15 cellular contexts compared by ENCODE assay signal in the genomic region with DNA sequence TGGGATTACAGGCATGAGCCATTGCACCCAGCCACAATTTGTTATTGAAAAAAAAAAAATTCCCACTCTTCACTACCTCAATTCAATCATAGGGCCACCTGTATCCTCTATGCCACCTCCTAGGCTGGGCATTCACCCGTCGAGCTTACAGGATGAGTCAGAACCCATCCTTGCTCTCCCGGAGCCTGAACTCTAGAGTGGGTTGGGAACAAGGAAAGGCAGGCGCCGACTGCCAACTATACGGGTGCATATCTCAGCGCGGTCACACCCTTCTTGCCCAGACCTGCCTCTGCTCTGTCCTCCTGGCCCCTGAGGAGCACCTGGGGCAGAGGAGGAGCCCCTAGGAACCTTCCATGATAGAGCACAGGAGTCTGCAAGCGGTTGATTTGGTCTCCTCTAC. TPM values are rescaled to one million over a fixed set of nuclear protein-coding genes. Genes with fewer than 3 reads are reported as not detected.
A peak's percentile ranks its signal among the peaks of the same experiment; 100 is the strongest.
DNase-seq lines count a peak whose midpoint lies in the region; ATAC-seq, FAIRE-seq and TF ChIP-seq lines count a peak whose summit lies in the region.
"Had no signal": no experiment of that assay in that cellular context is flagged by ENCODE, and none has a peak within 500 bp of the region (broad histone marks: within the 10 kb centered on the region; RNA-seq: fewer than 3 reads in every experiment).

No MANE protein-coding gene starts in this region.

- 62 to 87% methylated on average over 9 of the region's 9 CpGs for WGBS in body of pancreas, 2 donors

- H3K4me3 ChIP-seq in bronchial epithelial cell (ENCODE audit: low read depth, low read length) (no peak overlapping the region), body of pancreas (no peak overlapping the region)
- H3K4me3 ChIP-seq: lung, ovary had no signal

- FAIRE-seq in H54 (lab: Jason Lieb, UNC) (no peak), bronchial epithelial cell (lab: Jason Lieb, UNC) (no peak)

- no peak overlapping the region for H3K27ac ChIP-seq in body of pancreas

- H3K27me3 ChIP-seq in bronchial epithelial cell (ENCODE audit: control insufficient read depth, insufficient read depth, low read length), result peaks cover 5% of the 10 kb centered on the region
- no peaks in the 10 kb centered on the region for H3K27me3 ChIP-seq in body of pancreas
- H3K27me3 ChIP-seq: ovary had no signal

- intact Hi-C loops in body of pancreas (cut with DNase I), result loop anchor here (10.0 kb wide), 1 partner anchor 134 kb away; no protein-coding TSS in a partner anchor

- TF ChIP-seq POLR2A in H54 (IDR thresholded peaks at IDR 0.05; ENCODE audit: low read depth, low read length) (no peak), body of pancreas (IDR thresholded peaks at IDR 0.05) (no peak)

- no peaks in the 10 kb centered on the region for H3K36me3 ChIP-seq in bronchial epithelial cell (ENCODE audit: control insufficient read depth, insufficient read depth, low read length)
- no peaks in the 10 kb centered on the region for H3K36me3 ChIP-seq in body of pancreas (replicated peaks in 1 of 2; ENCODE audit: insufficient read depth in 1 of 2, low read depth in 2 of 2)
- H3K36me3 ChIP-seq: ovary had no signal

- H3K27ac Mint-ChIP-seq in activated naive CD4-positive, alpha-beta T cell treated with anti-CD3 and anti-CD28 coated beads, Interleukin-2, amount 10 ng/mL, durations not matched to agents 7 days and 5 days, result no peak overlapping the region
- H3K27ac Mint-ChIP-seq: activated CD4-positive, alpha-beta memory T cell treated with anti-CD3 and anti-CD28 coated beads for 36 hours had no signal

- no peak for TF ChIP-seq CTCF in bronchial epithelial cell (IDR thresholded peaks at IDR 0.05; ENCODE audit: insufficient read depth, low read length, severe bottlenecking)
- no peak for TF ChIP-seq CTCF in body of pancreas (IDR thresholded peaks at IDR 0.05)

- ATAC-seq in GM18511 (IDR thresholded peaks at IDR 0.05; ENCODE audit: unreplicated experiment), result no peak
- ATAC-seq in body of pancreas, result no peak

- peaks cover 26% of the 10 kb centered on the region for H3K4me1 ChIP-seq in body of pancreas

- CTCF ChIA-PET in activated naive CD4-positive, alpha-beta T cell treated with anti-CD3 and anti-CD28 coated beads, Interleukin-2, amount 10 ng/mL, durations not matched to agents 7 days and 5 days (lab: Charles Lee), result interaction anchor here (1.4 kb wide), 1 partner anchor 19 kb away, joined by 3 read pairs; no protein-coding TSS in a partner anchor

- DNase-seq in A172 (ENCODE audit: low spot score) (peak; percentile 97), H54 (ENCODE audit: insufficient read length, low spot score) (peak; percentile 78), bronchial epithelial cell (ENCODE audit: low read depth) (peak; percentile 98), mucosa of gallbladder (ENCODE audit: low spot score) (peak; percentile 89), body of pancreas (no peak)
- DNase-seq in activated naive CD4-positive, alpha-beta T cell treated with anti-CD3 and anti-CD28 coated beads, Interleukin-2, amount 10 ng/mL, durations not matched to agents 7 days and 5 days, result no peak
- no peak for DNase-seq in effector CD4-positive, alpha-beta T cell
- DNase-seq: activated naive CD4-positive, alpha-beta T cell treated with Interleukin-2 at 50 U/mL for 16 hours; caudate nucleus; GOT3; MM.1S had no signal

- H3K27me3 Mint-ChIP-seq in activated naive CD4-positive, alpha-beta T cell treated with anti-CD3 and anti-CD28 coated beads, Interleukin-2, amount 10 ng/mL, durations not matched to agents 7 days and 5 days, result peaks cover 13% of the 10 kb centered on the region
- H3K27me3 Mint-ChIP-seq: activated CD4-positive, alpha-beta memory T cell treated with anti-CD3 and anti-CD28 coated beads for 36 hours had no signal

- no peaks in the 10 kb centered on the region for H3K9me3 ChIP-seq in body of pancreas
- H3K9me3 ChIP-seq: ovary had no signal

- no peak overlapping the region for H3K4me3 Mint-ChIP-seq in activated naive CD4-positive, alpha-beta T cell treated with anti-CD3 and anti-CD28 coated beads, Interleukin-2, amount 10 ng/mL, durations not matched to agents 7 days and 5 days
- H3K4me3 Mint-ChIP-seq: activated CD4-positive, alpha-beta memory T cell treated with anti-CD3 and anti-CD28 coated beads for 36 hours had no signal

- H3K9me3 Mint-ChIP-seq in activated naive CD4-positive, alpha-beta T cell treated with anti-CD3 and anti-CD28 coated beads, Interleukin-2, amount 10 ng/mL, durations not matched to agents 7 days and 5 days, result no peaks in the 10 kb centered on the region
- H3K9me3 Mint-ChIP-seq: activated CD4-positive, alpha-beta memory T cell treated with anti-CD3 and anti-CD28 coated beads for 36 hours had no signal

- H3K4me1 Mint-ChIP-seq in activated naive CD4-positive, alpha-beta T cell treated with anti-CD3 and anti-CD28 coated beads, Interleukin-2, amount 10 ng/mL, durations not matched to agents 7 days and 5 days, result peaks cover 66% of the 10 kb centered on the region

- no peaks in the 10 kb centered on the region for H3K36me3 Mint-ChIP-seq in activated naive CD4-positive, alpha-beta T cell treated with anti-CD3 and anti-CD28 coated beads, Interleukin-2, amount 10 ng/mL, durations not matched to agents 7 days and 5 days
- H3K36me3 Mint-ChIP-seq: activated CD4-positive, alpha-beta memory T cell treated with anti-CD3 and anti-CD28 coated beads for 36 hours had no signal

RNA-seq across cellular contexts. Expression of a gene that starts 21.4 kb away (rescaled TPM):
- total RNA-seq in A172 (2014; rRNA removed; shearing (Covaris generic)), result 71.0 and 72.5 TPM in 2 replicates
- total RNA-seq in bronchial epithelial cell, result 25.3 and 35.8 TPM in 2 replicates
- total RNA-seq in mucosa of gallbladder, result 55.5 TPM
- 10 to 100 TPM; 15.2 to 26.5 TPM for total RNA-seq in body of pancreas

Comparison
In these comparisons a context has a peak if more than half of its experiments do, and no peak if none do; other contexts are left out.
1. DNase-seq: peak in A172 (single experiment), H54 (single experiment), bronchial epithelial cell (single experiment) and mucosa of gallbladder (single experiment); none in activated naive CD4-positive, alpha-beta T cell treated with anti-CD3 and anti-CD28 coated beads, Interleukin-2, amount 10 ng/mL, durations not matched to agents 7 days and 5 days (single experiment), body of pancreas (0 of 4) and effector CD4-positive, alpha-beta T cell (single experiment).